In the genomic region with DNA sequence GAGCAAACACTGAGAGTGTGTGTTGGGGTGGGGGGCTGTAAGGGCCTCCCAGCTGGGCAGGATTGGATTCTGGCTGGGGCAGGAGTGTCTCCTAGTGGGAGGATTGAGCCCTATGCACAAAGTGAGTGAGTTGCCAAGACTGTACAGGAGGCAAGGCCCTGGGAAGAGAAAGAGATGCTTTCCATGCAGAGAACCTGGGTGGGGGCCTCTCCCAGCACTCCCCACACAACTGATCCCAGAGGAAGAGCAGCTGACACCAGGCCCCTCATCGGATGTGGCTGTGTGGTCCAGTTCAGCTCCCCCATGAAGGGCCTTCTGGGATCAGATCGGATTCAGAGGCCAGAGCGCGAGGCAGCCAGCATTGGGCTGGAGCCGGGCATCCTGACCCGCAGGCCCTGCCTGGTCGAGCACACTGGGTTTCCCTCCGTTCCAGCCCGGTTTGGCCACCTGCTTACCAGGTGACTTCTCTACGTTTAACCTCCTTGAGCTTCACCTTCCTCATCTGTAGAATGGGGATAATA, we compare ENCODE assay signal across 20 cellular contexts. TPM values are rescaled to one million over a fixed set of nuclear protein-coding genes. Genes with fewer than 3 reads are reported as not detected.
DNase-seq lines count a peak whose midpoint lies in the region; ATAC-seq and TF ChIP-seq lines count a peak whose summit lies in the region.
"Had no signal": no experiment of that assay in that cellular context is flagged by ENCODE, and none has a peak within 500 bp of the region (broad histone marks: within the 10 kb centered on the region; RNA-seq: fewer than 3 reads in every experiment).

No MANE protein-coding gene starts in this region.

- no peak overlapping the region for H3K18ac ChIP-seq in H9 (ENCODE audit: insufficient read length, low read depth, low read length)

- H3K79me2 ChIP-seq in H9 (ENCODE audit: insufficient read depth, low read length) (no peaks in the 10 kb centered on the region), SK-N-SH (ENCODE audit: insufficient read depth) (no peaks in the 10 kb centered on the region)

- H3K4me3 Mint-ChIP-seq in H9 = no peak overlapping the region
- H3K4me3 Mint-ChIP-seq: CD8-positive, alpha-beta T cell had no signal

- H3K9me3 Mint-ChIP-seq in H9 = peaks cover 6 to 7% of the 10 kb centered on the region in 2 experiments; a peak in 4 of 5 replicates
- H3K9me3 Mint-ChIP-seq: CD8-positive, alpha-beta T cell had no signal

- no peak overlapping the region for H2BK120ac ChIP-seq in H9 (ENCODE audit: low read depth, low read length, poor library complexity, severe bottlenecking)

- no peak overlapping the region for H4K8ac ChIP-seq in H9 (replicated peaks; ENCODE audit: insufficient read length, low read depth, low read length)

- H3K23me2 ChIP-seq in H9 (ENCODE audit: insufficient read length, low read depth, low read length, poor library complexity, severe bottlenecking) = no peaks in the 10 kb centered on the region

- H3K79me1 ChIP-seq in H9 (ENCODE audit: insufficient read depth, low read depth, low read length, poor library complexity, severe bottlenecking) = no peaks in the 10 kb centered on the region

- H4K20me1 ChIP-seq in H9 (ENCODE audit: control insufficient read depth, insufficient read depth, insufficient read length) (no peaks in the 10 kb centered on the region), SK-N-SH (ENCODE audit: insufficient read depth) (no peaks in the 10 kb centered on the region)

- H3K4me2 ChIP-seq in H9 (ENCODE audit: insufficient read depth, insufficient read length, low read length) = no peak overlapping the region
- no peak overlapping the region for H3K4me2 ChIP-seq in SK-N-SH
- H3K4me2 ChIP-seq: BLaER1 treated with 17β-estradiol and CSF1 and Interleukin-3, amounts not matched to agents 10 nM and 100 nM had no signal

- no peak overlapping the region for H3K4me3 ChIP-seq in RWPE2 (ENCODE audit: severe bottlenecking)
- H3K4me3 ChIP-seq in left lung = no peak overlapping the region
- no peak overlapping the region for H3K4me3 ChIP-seq in sigmoid colon
- no peak overlapping the region for H3K4me3 ChIP-seq in SK-N-SH (ENCODE audit: low read depth in 2 of 2, low read length in 1 of 2)
- H3K4me3 ChIP-seq: BLaER1 treated with 17β-estradiol and CSF1 and Interleukin-3, amounts not matched to agents 10 nM and 100 nM had no signal

- no peak overlapping the region for H2BK20ac ChIP-seq in H9 (ENCODE audit: low read depth, low read length, poor library complexity, severe bottlenecking)

- no peaks in the 10 kb centered on the region for H3F3A ChIP-seq in SK-N-SH (replicated peaks; ENCODE audit: insufficient read depth)

- no peak for TF ChIP-seq RAD21 in SK-N-SH (IDR thresholded peaks at IDR 0.05; ENCODE audit: low read length)

- no peak overlapping the region for H4K91ac ChIP-seq in H9 (ENCODE audit: insufficient read length, low read depth, low read length)

- no peak overlapping the region for H4K5ac ChIP-seq in H9 (ENCODE audit: insufficient read length, low read depth, low read length)

- no peaks in the 10 kb centered on the region; the same call in 1 of the 2 replicates for H3K27me3 ChIP-seq in H9 (ENCODE audit: insufficient read depth, low read length)
- H3K27me3 ChIP-seq in RWPE2 (ENCODE audit: insufficient read depth, poor library complexity, severe bottlenecking) = no peaks in the 10 kb centered on the region
- H3K27me3 ChIP-seq in left lung = peaks cover 0 to 22% of the 10 kb centered on the region in 2 donors
- H3K27me3 ChIP-seq in sigmoid colon = no peaks in the 10 kb centered on the region
- peaks cover 13% of the 10 kb centered on the region; the same call in 1 of the 2 replicates for H3K27me3 ChIP-seq in SK-N-SH (ENCODE audit: insufficient read depth)

- WGBS in H9 (ENCODE audit: extremely low coverage, insufficient read length, low lambda C conversion rate) = no CpG with 5 or more reads among the region's 10 CpGs
- WGBS in sigmoid colon, 2 donors = 88 to 90% methylated on average over 10 of the region's 10 CpGs
- WGBS in SK-N-SH (ENCODE audit: low lambda C conversion rate) = 38% methylated on average over 7 of the region's 10 CpGs

- H3K4me1 ChIP-seq in H9 (ENCODE audit: insufficient read depth, low read length) (no peaks in the 10 kb centered on the region), RWPE2 (ENCODE audit: insufficient read depth, poor library complexity, severe bottlenecking) (no peaks in the 10 kb centered on the region), left lung (no peaks in the 10 kb centered on the region), sigmoid colon (peaks cover 0 to 5% (median 0%) of the 10 kb centered on the region in 4 donors), SK-N-SH (ENCODE audit: control insufficient read depth in 1 of 2, insufficient read depth in 2 of 2, low read depth in 1 of 2, low read length in 1 of 2) (no peaks in the 10 kb centered on the region)

- DNase-seq in H9 (peak; percentile 17), RWPE2 (ENCODE audit: low spot score) (peak; percentile 49), left lung (peak; percentile 12 to 49), sigmoid colon (peak; percentile 40), NCI-H526 (lab: John Stamatoyannopoulos, UW) (no peak), SK-N-SH (no peak), retina (no peak), HuH-7 (ENCODE audit: low spot score) (no peak)
- DNase-seq: Calu3; CD8-positive, alpha-beta T cell; GF-D8; GOT3; NCI-H1417; NCI-H187; NCI-H2107; NCI-H510A; NCI-H774; SHP77 treated with DMSO at 0.1 percent for 48 hours had no signal

- H2BK5ac ChIP-seq in H9 (ENCODE audit: insufficient read length, low read length) = no peak overlapping the region

- H2BK15ac ChIP-seq in H9 (ENCODE audit: low read depth, low read length) = no peak overlapping the region

- H2BK12ac ChIP-seq in H9 (ENCODE audit: insufficient read length, low read depth, low read length) = no peak overlapping the region

- H3K27ac ChIP-seq in H9 (ENCODE audit: insufficient read length, low read depth, low read length) (no peak overlapping the region), RWPE2 (ENCODE audit: poor library complexity, severe bottlenecking) (no peak overlapping the region), left lung (no peak overlapping the region), sigmoid colon (no peak overlapping the region), SK-N-SH (ENCODE audit: low read depth in 2 of 2, low read length in 1 of 2) (no peak overlapping the region)
- H3K27ac ChIP-seq: BLaER1 treated with 17β-estradiol and CSF1 and Interleukin-3, amounts not matched to agents 10 nM and 100 nM had no signal

- POLR2A ChIA-PET in SK-N-SH (lab: Yijun Ruan, JAX) = no interaction called here

- H2AFZ ChIP-seq in H9 (ENCODE audit: low read length) (no peak overlapping the region), SK-N-SH (ENCODE audit: low read depth) (no peak overlapping the region)

- intact Hi-C loops in left lung (cut with DNase I) = no loop called here
- intact Hi-C loops in sigmoid colon (cut with DNase I) = no loop called here

- H3K27ac Mint-ChIP-seq in H9 = no peak overlapping the region
- H3K27ac Mint-ChIP-seq: CD8-positive, alpha-beta T cell had no signal

- no peaks in the 10 kb centered on the region; a peak in 1 of 7 replicates for H3K36me3 Mint-ChIP-seq in H9 (ENCODE audit: insufficient read depth in 1 of 3, low read depth in 3 of 3)
- H3K36me3 Mint-ChIP-seq: CD8-positive, alpha-beta T cell had no signal

- TF ChIP-seq POLR2A in sigmoid colon (IDR thresholded peaks at IDR 0.05) = no peak

- no peak for ATAC-seq in RWPE2 (ENCODE audit: low read depth)
- ATAC-seq in left lung = no peak
- ATAC-seq: CD8-positive, alpha-beta T cell had no signal

- no peak overlapping the region for H3K23ac ChIP-seq in H9 (ENCODE audit: insufficient read length, low read depth, low read length)

- H3T11ph ChIP-seq in H9 (ENCODE audit: low read length) = no peak overlapping the region

- TF ChIP-seq EP300 in sigmoid colon (IDR thresholded peaks at IDR 0.05) = no peak
- TF ChIP-seq EP300 in SK-N-SH (IDR thresholded peaks at IDR 0.05; ENCODE audit: borderline replicate concordance in 1 of 2, low read depth in 1 of 2, low read length in 1 of 2) = no peak

- no peak overlapping the region for H3K9ac ChIP-seq in H9 (ENCODE audit: extremely low read depth, insufficient read length, low read length)
- H3K9ac ChIP-seq in SK-N-SH = no peak overlapping the region
- H3K9ac ChIP-seq: BLaER1 treated with 17β-estradiol and CSF1 and Interleukin-3, amounts not matched to agents 10 nM and 100 nM had no signal

- H3K9me3 ChIP-seq in H9 (ENCODE audit: control insufficient read depth, low read depth, low read length) (no peaks in the 10 kb centered on the region), RWPE2 (ENCODE audit: severe bottlenecking) (no peaks in the 10 kb centered on the region), left lung (no peaks in the 10 kb centered on the region), sigmoid colon (no peaks in the 10 kb centered on the region), SK-N-SH (no peaks in the 10 kb centered on the region)

- H3K27me3 Mint-ChIP-seq in H9 (ENCODE audit: low read depth) = peaks cover 46% of the 10 kb centered on the region

- CTCF ChIA-PET in SK-N-SH (lab: Yijun Ruan, JAX) = interaction anchor here (0.6 kb wide), 1 partner anchor 335 kb away, joined by 3 read pairs; no protein-coding TSS in a partner anchor

- no peaks in the 10 kb centered on the region for H3K4me1 Mint-ChIP-seq in H9

- no peak for TF ChIP-seq CTCF in H9 (conservative IDR thresholded peaks at IDR 0.05)
- TF ChIP-seq CTCF in RWPE2 (IDR thresholded peaks at IDR 0.05; ENCODE audit: poor library complexity, severe bottlenecking) = no peak
- TF ChIP-seq CTCF in left lung (IDR thresholded peaks at IDR 0.05) = no peak
- no peak for TF ChIP-seq CTCF in sigmoid colon (IDR thresholded peaks at IDR 0.05)
- TF ChIP-seq CTCF in SK-N-SH (IDR thresholded peaks at IDR 0.05) = no peak

- no peak overlapping the region for H3K4ac ChIP-seq in H9 (ENCODE audit: low read depth, low read length)

- H3K36me3 ChIP-seq in RWPE2 (ENCODE audit: low read depth) (no peaks in the 10 kb centered on the region), left lung (no peaks in the 10 kb centered on the region), sigmoid colon (no peaks in the 10 kb centered on the region), SK-N-SH (replicated peaks in 1 of 2; ENCODE audit: control insufficient read depth in 1 of 2, insufficient read depth in 2 of 2, low read length in 1 of 2) (no peaks in the 10 kb centered on the region)
- H3K36me3 ChIP-seq: BLaER1 treated with 17β-estradiol and CSF1 and Interleukin-3, amounts not matched to agents 10 nM and 100 nM had no signal

- no peak overlapping the region for H3K14ac ChIP-seq in H9 (ENCODE audit: insufficient read depth, low read length)

- no peak overlapping the region for H3K56ac ChIP-seq in H9 (ENCODE audit: insufficient read length, low read depth, low read length)

- H2AK5ac ChIP-seq in H9 (ENCODE audit: insufficient read length, low read length) = no peak overlapping the region

- no peaks in the 10 kb centered on the region for H3K9me2 ChIP-seq in SK-N-SH

RNA-seq across cellular contexts. Expression of gene FAHD2A, which starts 49.4 kb away (rescaled TPM):
- total RNA-seq in H9 (2021) (36.9 and 39.8 TPM in 2 replicates), left lung (10 to 100 TPM; 23.6 to 26.8 TPM), sigmoid colon (10 to 100 TPM in 3 of 4 donors, 1 to 10 TPM in 1; 8.9 to 19.4 (median 11.8) TPM)
- polyA plus RNA-seq in sigmoid colon (10 to 100 TPM; 19.7 to 30.5 (median 27.0) TPM), SK-N-SH (2012; rRNA removed) (40.5 and 48.2 TPM in 2 replicates)
- polyA plus RNA-seq in SK-N-SH (2012; cell fraction: cytosol; rRNA removed) = 23.7 and 31.1 TPM in 2 replicates
- polyA plus RNA-seq in SK-N-SH (2012; cell fraction: nucleus; rRNA removed) = 109 and 128 TPM in 2 replicates

RNA-seq across cellular contexts. Expression of gene KCNIP3, which starts 56.0 kb away (rescaled TPM):
- total RNA-seq in H9 (2021) = 1.5 TPM in 2 replicates
- total RNA-seq in left lung = 1 to 10 TPM; 3.2 to 4.5 TPM
- total RNA-seq in sigmoid colon = 10 to 100 TPM; 11.8 to 23.8 (median 12.1) TPM
- 1 to 10 TPM; 1.8 to 1.9 (median 1.8) TPM for polyA plus RNA-seq in sigmoid colon
- polyA plus RNA-seq in SK-N-SH (2012; rRNA removed) = 0.97 and 1.6 TPM in 2 replicates
- 0.55 and 0.98 TPM in 2 replicates for polyA plus RNA-seq in SK-N-SH (2012; cell fraction: cytosol; rRNA removed)
- polyA plus RNA-seq in SK-N-SH (2012; cell fraction: nucleus; rRNA removed) = 2.3 and 2.5 TPM in 2 replicates
- total RNA-seq: CD8-positive, alpha-beta T cell; OCI-LY7 had no signal

Comparison
In these comparisons a context has a peak if more than half of its experiments do, and no peak if none do; other contexts are left out.
1. DNase-seq: peak in H9 (single experiment), RWPE2 (single experiment), left lung (2 of 2) and sigmoid colon (single experiment); none in NCI-H526 (0 of 2), SK-N-SH (single experiment), retina (single experiment) and HuH-7 (single experiment).